Comparison of ENCODE assay signal across 19 cellular contexts in the genomic region with DNA sequence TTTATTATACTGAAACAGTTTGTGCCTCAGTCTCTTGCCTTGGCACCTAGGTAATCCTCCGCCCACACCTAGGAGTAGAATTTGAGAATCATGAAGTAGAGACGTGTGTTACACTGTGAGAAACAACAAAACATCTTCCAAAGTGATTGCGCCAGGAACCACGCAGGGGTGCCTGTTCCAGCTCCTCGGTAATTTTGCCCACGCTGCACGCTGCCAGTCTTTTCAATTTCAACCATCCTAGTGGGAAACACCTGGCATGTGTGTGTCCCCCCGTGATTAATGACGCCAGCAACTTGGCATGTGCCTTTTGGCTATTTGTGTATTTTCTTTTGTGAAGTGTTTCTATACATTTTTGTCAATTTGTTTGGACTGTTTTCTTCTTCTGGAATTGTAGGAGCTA.
"Had no signal": no experiment of that assay in that cellular context is flagged by ENCODE, and none has a peak within 500 bp of the region (broad histone marks: within the 10 kb centered on the region; RNA-seq: fewer than 3 reads in every experiment).

No MANE protein-coding gene starts in this region.

- H3K4me3 Mint-ChIP-seq: dendritic cell treated with granulocyte-macrophage colony-stimulating factor and Interleukin-4, amounts not matched to agents 40 ng/mL and 50 ng/mL, for 4 days; naive thymus-derived CD4-positive, alpha-beta T cell; nephron; neural progenitor cell; stimulated activated effector memory CD8-positive, alpha-beta T cell treated with anti-CD3 and anti-CD28 coated beads, Interleukin-12 subunit alpha, Interleukin-12 subunit beta, amount 100 ng/mL, for 72 hours had no signal

- H3K27ac Mint-ChIP-seq: dendritic cell treated with granulocyte-macrophage colony-stimulating factor and Interleukin-4, amounts not matched to agents 40 ng/mL and 50 ng/mL, for 4 days; naive thymus-derived CD4-positive, alpha-beta T cell; nephron; neural progenitor cell; stimulated activated effector memory CD8-positive, alpha-beta T cell treated with anti-CD3 and anti-CD28 coated beads, Interleukin-12 subunit alpha, Interleukin-12 subunit beta, amount 100 ng/mL, for 72 hours had no signal

- H3K36me3 Mint-ChIP-seq: naive thymus-derived CD4-positive, alpha-beta T cell; neural progenitor cell; stimulated activated effector memory CD8-positive, alpha-beta T cell treated with anti-CD3 and anti-CD28 coated beads, Interleukin-12 subunit alpha, Interleukin-12 subunit beta, amount 100 ng/mL, for 72 hours had no signal

- H3K9me3 Mint-ChIP-seq: dendritic cell treated with granulocyte-macrophage colony-stimulating factor and Interleukin-4, amounts not matched to agents 40 ng/mL and 50 ng/mL, for 4 days; neural progenitor cell had no signal

- H3K4me1 Mint-ChIP-seq: nephron; stimulated activated effector memory CD8-positive, alpha-beta T cell treated with anti-CD3 and anti-CD28 coated beads, Interleukin-12 subunit alpha, Interleukin-12 subunit beta, amount 100 ng/mL, for 72 hours had no signal

- DNase-seq: effector memory CD4-positive, alpha-beta T cell; foreskin keratinocyte; left cardiac atrium; left ventricle myocardium inferior; mammary epithelial cell; mesendoderm; midbrain; naive thymus-derived CD4-positive, alpha-beta T cell; right cardiac atrium; stimulated activated CD4-positive, alpha-beta T cell treated with anti-CD3 and anti-CD28 coated beads, Interleukin-4, amount 100 ng/mL, for 24 hours; stimulated activated naive CD4-positive, alpha-beta T cell treated with Interleukin-2 at 50 U/mL for 16 hours; stomach; thyroid gland; trophoblast cell; uterus had no signal
